Comparison of ENCODE assay signal across 36 cellular contexts in the genomic region with DNA sequence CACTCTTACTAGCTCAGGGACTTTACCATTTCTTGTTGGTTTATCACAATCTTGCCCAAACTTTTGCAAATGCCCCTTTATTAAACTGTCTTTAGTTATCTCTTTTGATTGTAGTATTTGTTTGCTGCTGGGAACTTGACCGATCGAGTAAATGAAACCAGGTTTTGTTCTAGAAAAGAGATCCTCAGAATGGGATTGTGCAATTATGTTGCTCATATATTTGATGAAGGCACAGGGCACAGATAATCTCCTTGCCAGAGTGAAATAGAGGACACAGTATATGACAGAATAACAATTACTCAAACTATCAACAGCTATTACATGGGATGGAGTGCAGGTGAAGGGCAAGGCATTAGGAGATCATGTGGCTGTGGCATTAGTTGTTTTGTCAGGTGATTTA.
"Had no signal": no experiment of that assay in that cellular context is flagged by ENCODE, and none has a peak within 500 bp of the region (broad histone marks: within the 10 kb centered on the region; RNA-seq: fewer than 3 reads in every experiment).

No MANE protein-coding gene starts in this region.

- H3K79me2 ChIP-seq: hepatocyte had no signal

- H3K27ac Mint-ChIP-seq: activated CD4-positive, alpha-beta T cell treated with anti-CD3 and anti-CD28 coated beads for 36 hours; activated CD8-positive, alpha-beta memory T cell treated with anti-CD3 and anti-CD28 coated beads, Interleukin-2, amount 10 ng/mL, durations not matched to agents 7 days and 5 days; activated CD8-positive, alpha-beta T cell treated with anti-CD3 and anti-CD28 coated beads, Interleukin-2, amount 10 ng/mL, durations not matched to agents 7 days and 5 days; activated naive CD4-positive, alpha-beta T cell treated with anti-CD3 and anti-CD28 coated beads for 36 hours; activated naive CD8-positive, alpha-beta T cell treated with anti-CD3 and anti-CD28 coated beads for 36 hours; dendritic cell treated with granulocyte-macrophage colony-stimulating factor and Interleukin-4, amounts not matched to agents 40 ng/mL and 50 ng/mL, for 4 days; endodermal cell; mesothelial cell of epicardium; naive B cell; nephron progenitor cell; stimulated activated memory B cell treated with anti-CD40 and anti-IgM and Interleukin-4, amounts not matched to agents 10 μg/mL and 1 μg/mL and 100 μg/mL, for 72 hours; stimulated activated naive CD8-positive, alpha-beta T cell treated with anti-CD3 and anti-CD28 coated beads, Interleukin-15, amount 100 ng/mL, for 72 hours; T-helper 2 cell treated with Interferon-gamma antibody and Interleukin-4, amounts not matched to agents 5 μg/mL and 100 μg/mL, for 36 hours; type B pancreatic cell had no signal

- H3K4me2 ChIP-seq: hepatocyte, smooth muscle cell had no signal

- H3K36me3 ChIP-seq: esophagus squamous epithelium, gastroesophageal sphincter, neutrophil, ovary, prostate gland, sigmoid colon had no signal

- H3K4me1 Mint-ChIP-seq: activated CD4-positive, alpha-beta T cell treated with anti-CD3 and anti-CD28 coated beads for 36 hours; activated CD8-positive, alpha-beta memory T cell treated with anti-CD3 and anti-CD28 coated beads, Interleukin-2, amount 10 ng/mL, durations not matched to agents 7 days and 5 days; activated naive CD8-positive, alpha-beta T cell treated with anti-CD3 and anti-CD28 coated beads for 36 hours; central memory CD8-positive, alpha-beta T cell; endodermal cell; mesothelial cell of epicardium; naive B cell; nephron progenitor cell; stimulated activated memory B cell treated with anti-CD40 and anti-IgM and Interleukin-4, amounts not matched to agents 10 μg/mL and 1 μg/mL and 100 μg/mL, for 72 hours; stimulated activated naive CD8-positive, alpha-beta T cell treated with anti-CD3 and anti-CD28 coated beads, Interleukin-15, amount 100 ng/mL, for 72 hours had no signal

- H3K27me3 ChIP-seq: esophagus squamous epithelium, gastroesophageal sphincter, hepatocyte, neutrophil, ovary, sigmoid colon had no signal

- ATAC-seq: activated CD4-positive, alpha-beta T cell treated with anti-CD3 and anti-CD28 coated beads for 36 hours; activated CD8-positive, alpha-beta memory T cell treated with anti-CD3 and anti-CD28 coated beads, Interleukin-2, amount 10 ng/mL, durations not matched to agents 7 days and 5 days; activated CD8-positive, alpha-beta T cell treated with anti-CD3 and anti-CD28 coated beads, Interleukin-2, amount 10 ng/mL, durations not matched to agents 7 days and 5 days; gastroesophageal sphincter; left cardiac atrium; left ventricle myocardium superior; stimulated activated memory B cell treated with anti-CD40 and anti-IgM and Interleukin-4, amounts not matched to agents 10 μg/mL and 1 μg/mL and 100 μg/mL, for 72 hours; stimulated activated naive CD8-positive, alpha-beta T cell treated with anti-CD3 and anti-CD28 coated beads, Interleukin-15, amount 100 ng/mL, for 72 hours had no signal

- H2AFZ ChIP-seq: hepatocyte had no signal

- H3K4me3 Mint-ChIP-seq: activated CD4-positive, alpha-beta T cell treated with anti-CD3 and anti-CD28 coated beads for 36 hours; activated CD8-positive, alpha-beta memory T cell treated with anti-CD3 and anti-CD28 coated beads, Interleukin-2, amount 10 ng/mL, durations not matched to agents 7 days and 5 days; activated CD8-positive, alpha-beta T cell treated with anti-CD3 and anti-CD28 coated beads, Interleukin-2, amount 10 ng/mL, durations not matched to agents 7 days and 5 days; activated naive CD4-positive, alpha-beta T cell treated with anti-CD3 and anti-CD28 coated beads for 36 hours; activated naive CD8-positive, alpha-beta T cell treated with anti-CD3 and anti-CD28 coated beads for 36 hours; central memory CD8-positive, alpha-beta T cell; dendritic cell treated with granulocyte-macrophage colony-stimulating factor and Interleukin-4, amounts not matched to agents 40 ng/mL and 50 ng/mL, for 4 days; endodermal cell; mesothelial cell of epicardium; naive B cell; nephron progenitor cell; stimulated activated memory B cell treated with anti-CD40 and anti-IgM and Interleukin-4, amounts not matched to agents 10 μg/mL and 1 μg/mL and 100 μg/mL, for 72 hours; stimulated activated naive CD8-positive, alpha-beta T cell treated with anti-CD3 and anti-CD28 coated beads, Interleukin-15, amount 100 ng/mL, for 72 hours; T-helper 2 cell treated with Interferon-gamma antibody and Interleukin-4, amounts not matched to agents 5 μg/mL and 100 μg/mL, for 36 hours; type B pancreatic cell had no signal

- H3K4me3 ChIP-seq: esophagus squamous epithelium, gastroesophageal sphincter, hepatocyte, ovary, prostate gland, sigmoid colon, smooth muscle cell had no signal

- DNase-seq: activated CD4-positive, alpha-beta T cell treated with anti-CD3 and anti-CD28 coated beads for 36 hours; activated CD4-positive, CD25-positive, alpha-beta regulatory T cell; activated CD8-positive, alpha-beta memory T cell treated with anti-CD3 and anti-CD28 coated beads, Interleukin-2, amount 10 ng/mL, durations not matched to agents 7 days and 5 days; activated CD8-positive, alpha-beta T cell treated with anti-CD3 and anti-CD28 coated beads, Interleukin-2, amount 10 ng/mL, durations not matched to agents 7 days and 5 days; activated effector memory CD4-positive, alpha-beta T cell treated with anti-CD3 and anti-CD28 coated beads, Interleukin-2, amount 50 U/mL, for 16 hours; activated naive CD4-positive, alpha-beta T cell treated with anti-CD3 and anti-CD28 coated beads for 36 hours; activated naive CD8-positive, alpha-beta T cell treated with anti-CD3 and anti-CD28 coated beads for 36 hours; amniotic stem cell; endodermal cell; esophagus squamous epithelium; left cardiac atrium; left ventricle myocardium superior; naive B cell; nephron progenitor cell; ovary; retina; sigmoid colon; stimulated activated CD4-positive, alpha-beta T cell treated with anti-CD3 and anti-CD28 coated beads, Interleukin-1b, Interleukin-23, amount 100 ng/mL, for 48 hours; stimulated activated CD4-positive, alpha-beta T cell treated with anti-CD3 and anti-CD28 coated beads, Interleukin-4, amount 100 ng/mL, for 4 hours; stimulated activated CD8-positive, alpha-beta memory T cell treated with anti-CD3 and anti-CD28 coated beads, Interleukin-4, amount 100 ng/mL, for 48 hours; stimulated activated naive CD8-positive, alpha-beta T cell treated with anti-CD3 and anti-CD28 coated beads, Interleukin-15, amount 100 ng/mL, for 72 hours; substantia nigra; T-helper 1 cell had no signal

- H3K4me1 ChIP-seq: esophagus squamous epithelium, gastroesophageal sphincter, prostate gland, sigmoid colon had no signal

- H3K9me3 Mint-ChIP-seq: activated naive CD4-positive, alpha-beta T cell treated with anti-CD3 and anti-CD28 coated beads for 36 hours; central memory CD8-positive, alpha-beta T cell; T-helper 2 cell treated with Interferon-gamma antibody and Interleukin-4, amounts not matched to agents 5 μg/mL and 100 μg/mL, for 36 hours had no signal

- FAIRE-seq: keratinocyte had no signal

- H3K27ac ChIP-seq: epithelial cell of prostate, esophagus squamous epithelium, gastroesophageal sphincter, hepatocyte, neutrophil, ovary, prostate gland, sigmoid colon had no signal

- H3K36me3 Mint-ChIP-seq: activated CD8-positive, alpha-beta memory T cell treated with anti-CD3 and anti-CD28 coated beads, Interleukin-2, amount 10 ng/mL, durations not matched to agents 7 days and 5 days; activated naive CD8-positive, alpha-beta T cell treated with anti-CD3 and anti-CD28 coated beads for 36 hours; naive B cell; stimulated activated memory B cell treated with anti-CD40 and anti-IgM and Interleukin-4, amounts not matched to agents 10 μg/mL and 1 μg/mL and 100 μg/mL, for 72 hours; type B pancreatic cell had no signal

- H3K9me3 ChIP-seq: esophagus squamous epithelium, gastroesophageal sphincter, neutrophil, ovary, prostate gland, sigmoid colon had no signal
